Comparison of ENCODE assay signal across 9 cellular contexts in the genomic region with DNA sequence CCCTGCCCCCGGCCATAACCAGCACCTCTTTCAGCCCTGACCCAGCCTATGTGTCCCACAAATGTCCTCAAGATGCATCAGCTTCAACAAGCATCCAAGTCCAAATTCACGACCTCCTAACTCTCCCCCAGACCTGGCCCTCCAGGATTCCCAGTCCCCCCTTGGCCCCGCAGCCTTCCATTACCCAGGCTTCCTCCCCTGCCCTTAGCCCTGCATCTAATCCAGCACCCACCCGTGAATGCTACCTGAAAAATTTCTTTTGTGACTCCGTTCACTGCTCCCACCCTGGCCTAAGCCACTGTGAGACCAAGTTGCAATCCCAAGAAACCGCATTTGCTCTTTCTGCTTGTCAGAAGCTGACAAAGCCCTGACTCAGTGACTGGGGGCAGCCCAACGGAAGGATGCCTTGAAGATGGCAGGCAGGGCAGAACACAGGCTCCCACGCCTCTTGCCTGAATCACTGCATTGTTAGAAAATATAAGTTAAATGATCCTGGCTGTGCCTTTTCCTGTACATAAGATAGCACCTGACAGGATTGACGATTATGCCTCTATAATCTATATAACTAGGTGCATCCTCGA. TPM values are rescaled to one million over a fixed set of nuclear protein-coding genes. Genes with fewer than 3 reads are reported as not detected.
DNase-seq lines count a peak whose midpoint lies in the region; ATAC-seq and TF ChIP-seq lines count a peak whose summit lies in the region.
"Had no signal": no experiment of that assay in that cellular context is flagged by ENCODE, and none has a peak within 500 bp of the region (broad histone marks: within the 10 kb centered on the region; RNA-seq: fewer than 3 reads in every experiment).

No MANE protein-coding gene starts in this region.

- H3K27ac Mint-ChIP-seq in CD4-positive, alpha-beta T cell: no peak overlapping the region
- peak overlapping the region; percentile 88 to 98 (median 92) for H3K27ac Mint-ChIP-seq in nephron

- POLR2A ChIA-PET in CD4-positive, alpha-beta T cell (lab: Charles Lee): no interaction called here

- no peaks in the 10 kb centered on the region for H3K9me3 ChIP-seq in CD4-positive, alpha-beta T cell (ENCODE audit: control insufficient read depth, low read length)

- DNase-seq in CD4-positive, alpha-beta T cell: no peak
- DNase-seq in M059J (ENCODE audit: low read depth): peak; percentile 91
- peak; percentile 85 for DNase-seq in dedifferentiated amniotic fluid mesenchymal stem cell (ENCODE audit: extremely low spot score)
- DNase-seq in omental fat pad (ENCODE audit: low spot score): no peak
- DNase-seq: activated CD8-positive, alpha-beta memory T cell treated with anti-CD3 and anti-CD28 coated beads, Interleukin-2, amount 50 U/mL, for 48 hours had no signal

- peaks cover 6% of the 10 kb centered on the region for H3K36me3 Mint-ChIP-seq in CD4-positive, alpha-beta T cell (ENCODE audit: low read depth)
- peaks cover 4% of the 10 kb centered on the region for H3K36me3 Mint-ChIP-seq in nephron (ENCODE audit: low read depth)

- H3K27me3 ChIP-seq in CD4-positive, alpha-beta T cell (ENCODE audit: control insufficient read depth, insufficient read depth, low read length): peaks cover 16% of the 10 kb centered on the region

- no peaks in the 10 kb centered on the region for H3K9me3 Mint-ChIP-seq in CD4-positive, alpha-beta T cell
- H3K9me3 Mint-ChIP-seq in nephron: no peaks in the 10 kb centered on the region

- no peak overlapping the region for H3K27ac ChIP-seq in CD4-positive, alpha-beta T cell (ENCODE audit: low read depth, low read length)

- H3K4me1 Mint-ChIP-seq in CD4-positive, alpha-beta T cell (ENCODE audit: low read depth): peaks cover 9% of the 10 kb centered on the region
- peaks cover 42% of the 10 kb centered on the region for H3K4me1 Mint-ChIP-seq in nephron

- peaks cover 21% of the 10 kb centered on the region for H3K27me3 Mint-ChIP-seq in CD4-positive, alpha-beta T cell
- peaks cover 13% of the 10 kb centered on the region for H3K27me3 Mint-ChIP-seq in nephron (ENCODE audit: low read depth)

- intact Hi-C loops in CD4-positive, alpha-beta T cell (cut with DNase I, micrococcal nuclease): no loop called here

- TF ChIP-seq CTCF in CD4-positive, alpha-beta T cell (IDR thresholded peaks at IDR 0.05): no peak
- TF ChIP-seq CTCF in nephron (IDR thresholded peaks at IDR 0.05; ENCODE audit: unreplicated experiment in 3 of 3) (no peak), omental fat pad (IDR thresholded peaks at IDR 0.05) (no peak)

- ATAC-seq in CD4-positive, alpha-beta T cell (ENCODE audit: poor library complexity): no peak
- no peak for ATAC-seq in GM21528 (IDR thresholded peaks at IDR 0.05; ENCODE audit: low FRiP score, unreplicated experiment)
- ATAC-seq in HG02981 (IDR thresholded peaks at IDR 0.05; ENCODE audit: unreplicated experiment): no peak
- ATAC-seq in HG03469 (IDR thresholded peaks at IDR 0.05; ENCODE audit: unreplicated experiment): no peak
- ATAC-seq in omental fat pad (ENCODE audit: low FRiP score): no peak

- H3K4me3 Mint-ChIP-seq in CD4-positive, alpha-beta T cell: peak overlapping the region; percentile 40
- H3K4me3 Mint-ChIP-seq in nephron: peak overlapping the region; percentile 93

- CTCF ChIA-PET in CD4-positive, alpha-beta T cell (lab: Charles Lee): no interaction called here

RNA-seq across cellular contexts. Expression of gene MFAP2, which starts 0.9 kb away (rescaled TPM):
- total RNA-seq in CD4-positive, alpha-beta T cell: not detected
- 0.12 TPM in 1 of 2 replicates, not detected in the other for total RNA-seq in M059J (2014; rRNA removed; shearing (Covaris generic))
- 10 to 100 TPM in 3 of 4 donors, 1 to 10 TPM in 1; 9.3 to 17.9 (median 10.6) TPM for total RNA-seq in omental fat pad

RNA-seq across cellular contexts. Expression of gene ATP13A2, which starts 30.4 kb away (rescaled TPM):
- 10 to 100 TPM; 27.0 to 30.6 TPM for total RNA-seq in CD4-positive, alpha-beta T cell
- 18.3 and 36.3 TPM in 2 replicates for total RNA-seq in M059J (2014; rRNA removed; shearing (Covaris generic))
- total RNA-seq in omental fat pad: 10 to 100 TPM; 18.7 to 38.9 (median 32.8) TPM

RNA-seq across cellular contexts. Expression of gene CROCC, which starts 59.6 kb away (rescaled TPM):
- total RNA-seq in CD4-positive, alpha-beta T cell: 10 to 100 TPM; 47.4 to 49.7 TPM
- 4.6 and 4.8 TPM in 2 replicates for total RNA-seq in M059J (2014; rRNA removed; shearing (Covaris generic))
- 10 to 100 TPM; 10.9 to 24.1 (median 14.0) TPM for total RNA-seq in omental fat pad

Comparison
In these comparisons a context has a peak if more than half of its experiments do, and no peak if none do; other contexts are left out.
1. DNase-seq: peak in M059J (single experiment) and dedifferentiated amniotic fluid mesenchymal stem cell (single experiment); none in CD4-positive, alpha-beta T cell (0 of 10) and omental fat pad (single experiment).